Comparison of ENCODE assay signal across 9 cellular contexts in genomic region chr7:120273476-120273975, GRCh38. TPM values are rescaled to one million over a fixed set of nuclear protein-coding genes. Genes with fewer than 3 reads are reported as not detected.
A peak's percentile ranks its signal among the peaks of the same experiment; 100 is the strongest.
DNase-seq lines count a peak whose midpoint lies in the region; ATAC-seq and TF ChIP-seq lines count a peak whose summit lies in the region.
"Had no signal": no experiment of that assay in that cellular context is flagged by ENCODE, and none has a peak within 500 bp of the region (broad histone marks: within the 10 kb centered on the region; RNA-seq: fewer than 3 reads in every experiment).

No MANE protein-coding gene starts in this region.

- H3K4me1 ChIP-seq in urinary bladder (ENCODE audit: insufficient read depth) = no peaks in the 10 kb centered on the region

- peak overlapping the region; percentile 28 to 78 (median 64) for H3K4me3 ChIP-seq in dorsolateral prefrontal cortex
- peak overlapping the region; percentile 43 for H3K4me3 ChIP-seq in urinary bladder (ENCODE audit: low read depth, low read length)

- ATAC-seq in HG03095 (IDR thresholded peaks at IDR 0.05; ENCODE audit: unreplicated experiment) = peak; percentile 52
- no peak for ATAC-seq in esophagus mucosa

- in situ Hi-C loops in GM18951 (cut with MboI; ENCODE audit: low sequenced_read_pairs, unreplicated experiment) = loop anchor here (25.0 kb wide), 1 partner anchor 336 kb away; no protein-coding TSS in a partner anchor

- DNase-seq in AG20443 (ENCODE audit: low spot score) (peak; percentile 17), NCI-H524 (lab: John Stamatoyannopoulos, UW) (peak; percentile 52 to 70), dorsolateral prefrontal cortex (peak; percentile 29 to 80 (median 60)), lung microvascular endothelial cell (ENCODE audit: low read depth in 2 of 2) (peak; percentile 3 to 16)

- TF ChIP-seq CTCF in dorsolateral prefrontal cortex (IDR thresholded peaks at IDR 0.05 in 54 of 56, conservative IDR thresholded peaks at IDR 0.05 in 2 of 56; ENCODE audit: low read depth in 1 of 56, partially characterized antibody in 56 of 56) = no peak

- no peaks in the 10 kb centered on the region for H3K36me3 ChIP-seq in urinary bladder (ENCODE audit: insufficient read depth)

- TF ChIP-seq POLR2A in GM18951 (IDR thresholded peaks at IDR 0.05; ENCODE audit: extremely low read depth, insufficient read depth, insufficient read length) = peak; percentile 58

- peak overlapping the region in 47 of 59 donors; percentile 8 to 91 (median 69) for H3K27ac ChIP-seq in dorsolateral prefrontal cortex
- H3K27ac ChIP-seq in urinary bladder (ENCODE audit: low read depth) = no peak overlapping the region

- WGBS in urinary bladder = under 1% methylated on average over 38 of the region's 38 CpGs

- intact Hi-C loops in dorsolateral prefrontal cortex (cut with DNase I) = loop anchor here (5.0 to 10.0 kb wide), 5 partner anchors 279 to 1009 kb away; no protein-coding TSS in a partner anchor

- peaks cover 0 to 17% (median 0%) of the 10 kb centered on the region in 45 donors for H3K27me3 ChIP-seq in dorsolateral prefrontal cortex

RNA-seq across cellular contexts. Expression of gene KCND2, which starts 0.6 kb away (rescaled TPM):
- total RNA-seq in dorsolateral prefrontal cortex (10 to 100 TPM; 14.4 to 63.5 (median 32.4) TPM), lung microvascular endothelial cell (under 0.01 and 0.20 TPM in 2 replicates), urinary bladder (5.9 TPM), esophagus mucosa (not detected)
- polyA plus RNA-seq in urinary bladder = 0.20 TPM
- total RNA-seq: mononuclear cell had no signal

Comparison
In these comparisons a context has a peak if more than half of its experiments do, and no peak if none do; other contexts are left out.
1. DNase-seq: peak in every context shown above with its lines; median percentile 61 in NCI-H524; 60 in dorsolateral prefrontal cortex; 17 in AG20443; 10 in lung microvascular endothelial cell.